ENCODE assay signal across 21 cellular contexts in the genomic region with DNA sequence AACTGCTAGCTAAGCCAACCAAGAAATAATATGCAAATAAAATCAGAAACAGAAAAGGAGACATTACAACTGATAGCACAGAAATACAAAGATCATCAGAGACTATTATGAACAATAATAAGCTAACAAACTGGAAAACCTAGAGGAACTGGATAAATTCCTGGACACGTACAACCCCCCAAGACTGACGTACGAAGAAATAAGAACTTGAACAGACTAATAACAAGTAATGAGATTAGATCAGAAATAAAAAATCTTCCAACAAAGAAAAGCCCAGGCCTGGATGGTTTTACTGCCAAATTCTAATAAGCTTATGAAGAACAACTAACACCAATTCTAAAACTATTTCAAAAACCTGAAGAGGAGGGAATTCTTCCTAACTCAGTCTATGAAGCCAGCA.
A peak's percentile ranks its signal among the peaks of the same experiment; 100 is the strongest.
DNase-seq lines count a peak whose midpoint lies in the region; ATAC-seq, FAIRE-seq and TF ChIP-seq lines count a peak whose summit lies in the region.
"Had no signal": no experiment of that assay in that cellular context is flagged by ENCODE, and none has a peak within 500 bp of the region (broad histone marks: within the 10 kb centered on the region; RNA-seq: fewer than 3 reads in every experiment).

No MANE protein-coding gene starts in this region.

- TF ChIP-seq POLR2A in endothelial cell of umbilical vein (IDR thresholded peaks at IDR 0.05; ENCODE audit: low read depth, low read length): no peak

- CTCF ChIA-PET in endothelial cell of umbilical vein (lab: Charles Lee): interaction anchor here (1.0 to 1.3 kb wide), 6 partner anchors 16 to 141 kb away, joined by 3 to 5 read pairs (median 4); no protein-coding TSS in a partner anchor

- H3K9me3 ChIP-seq in heart right ventricle (no peaks in the 10 kb centered on the region), endothelial cell of umbilical vein (replicated peaks; ENCODE audit: control insufficient read depth, insufficient read depth, low read length) (no peaks in the 10 kb centered on the region), thoracic aorta (no peaks in the 10 kb centered on the region)
- H3K9me3 ChIP-seq: A549, HAP-1 had no signal

- POLR2A ChIA-PET in endothelial cell of umbilical vein (lab: Charles Lee): no interaction called here

- no peaks in the 10 kb centered on the region for H4K20me1 ChIP-seq in endothelial cell of umbilical vein (replicated peaks; ENCODE audit: control insufficient read depth, extremely low read depth, insufficient read depth, low read length)

- BruUV-seq in endothelial cell of umbilical vein (replicated peaks; lab: Mats Ljungman, UMichigan): no TSS peak

- DNase-seq in heart right ventricle: no peak
- no peak for DNase-seq in left ventricle myocardium superior
- DNase-seq in endothelial cell of umbilical vein (ENCODE audit: low read depth, low spot score): peak; percentile 47
- peak; percentile 60 for DNase-seq in retinal pigment epithelial cell (ENCODE audit: low read depth)
- no peak for DNase-seq in thoracic aorta (ENCODE audit: low spot score)
- DNase-seq in NCI-H526 (lab: John Stamatoyannopoulos, UW): no peak
- no peak for DNase-seq in posterior cingulate gyrus
- DNase-seq: 8988T; C1 segment of cervical spinal cord; Calu3; CD4-positive, alpha-beta memory T cell; COR-L47; DND-41; GDM1; GOT3; HFFc6 had no signal

- FAIRE-seq in endothelial cell of umbilical vein (lab: Jason Lieb, UNC): no peak
- FAIRE-seq: A549, GM12878, GM19239, H54 had no signal

- dilution Hi-C loops in endothelial cell of umbilical vein (cut with MboI; ENCODE audit: extremely low pct_ligation_motif_present, low sequenced_read_pairs): no loop called here

- no peak overlapping the region for H3K9ac ChIP-seq in endothelial cell of umbilical vein (replicated peaks; ENCODE audit: extremely low read depth, insufficient read depth, low read length)

- ATAC-seq in heart right ventricle: peak in 2 of 8 donors; percentile 28 to 32
- no peak for ATAC-seq in left ventricle myocardium superior
- ATAC-seq in thoracic aorta (ENCODE audit: insufficient number of reproducible peaks, low FRiP score, low read depth): no peak
- ATAC-seq: A549, GM12878 had no signal

- peak overlapping the region; percentile 18 for H3K4me2 ChIP-seq in endothelial cell of umbilical vein (ENCODE audit: insufficient read depth, low read length)
- H3K4me2 ChIP-seq: A549 had no signal

- H3K4me1 ChIP-seq in heart right ventricle (peaks cover 0 to 48% (median 24%) of the 10 kb centered on the region in 9 donors), endothelial cell of umbilical vein (ENCODE audit: control insufficient read depth, extremely low read depth, insufficient read depth, low read length) (peaks cover 8% of the 10 kb centered on the region), thoracic aorta (ENCODE audit: control insufficient read depth in 1 of 2, low read depth in 2 of 2) (peaks cover 0 to 14% of the 10 kb centered on the region in 2 donors)
- H3K4me1 ChIP-seq: A549, HAP-1 had no signal

- H2AFZ ChIP-seq in endothelial cell of umbilical vein (ENCODE audit: low read depth, low read length): no peak overlapping the region

- no peak overlapping the region for H3K4me3 ChIP-seq in heart right ventricle
- no peak overlapping the region for H3K4me3 ChIP-seq in endothelial cell of umbilical vein (replicated peaks in 1 of 3; ENCODE audit: insufficient read depth in 1 of 3, low read depth in 1 of 3, low read length in 3 of 3)
- H3K4me3 ChIP-seq in retinal pigment epithelial cell (ENCODE audit: low read length): no peak overlapping the region
- H3K4me3 ChIP-seq in thoracic aorta: peak overlapping the region; percentile 15
- H3K4me3 ChIP-seq: A549, GM12878, HAP-1 had no signal

- no peak for TF ChIP-seq CTCF in heart right ventricle (IDR thresholded peaks at IDR 0.05)
- no peak for TF ChIP-seq CTCF in endothelial cell of umbilical vein (IDR thresholded peaks at IDR 0.05; ENCODE audit: extremely low read depth in 1 of 2, insufficient read depth in 1 of 2, low read depth in 1 of 2, low read length in 2 of 2)
- TF ChIP-seq CTCF in retinal pigment epithelial cell (conservative IDR thresholded peaks at IDR 0.05; ENCODE audit: low read depth, low read length): no peak
- no peak for TF ChIP-seq CTCF in thoracic aorta (IDR thresholded peaks at IDR 0.05)

- H3K9me1 ChIP-seq in endothelial cell of umbilical vein (replicated peaks; ENCODE audit: control insufficient read depth, extremely low read depth, insufficient read depth, low read length): no peaks in the 10 kb centered on the region

- WGBS in heart right ventricle, 2 donors: 47 to 64% methylated on average over 3 of the region's 3 CpGs

- no peaks in the 10 kb centered on the region for H3K27me3 ChIP-seq in heart right ventricle
- H3K27me3 ChIP-seq in endothelial cell of umbilical vein (ENCODE audit: control insufficient read depth in 2 of 2, insufficient read depth in 2 of 2, low read length in 2 of 2): no peaks in the 10 kb centered on the region
- no peaks in the 10 kb centered on the region for H3K27me3 ChIP-seq in thoracic aorta (replicated peaks; ENCODE audit: insufficient read depth)

- H3K27ac ChIP-seq in heart right ventricle: peak overlapping the region in 6 of 10 donors; percentile 0 to 57 (median 24)
- H3K27ac ChIP-seq in endothelial cell of umbilical vein (ENCODE audit: insufficient read depth, low read depth, low read length): peak overlapping the region; percentile 10
- peak overlapping the region in 1 of 2 donors; percentile 27 for H3K27ac ChIP-seq in thoracic aorta
- H3K27ac ChIP-seq: A549 had no signal

- intact Hi-C loops in heart right ventricle (cut with DNase I) (no loop called here), left ventricle myocardium superior (cut with micrococcal nuclease) (no loop called here), endothelial cell of umbilical vein (cut with micrococcal nuclease) (no loop called here), posterior cingulate gyrus (cut with DNase I) (no loop called here)

- H3K36me3 ChIP-seq in heart right ventricle (no peaks in the 10 kb centered on the region), endothelial cell of umbilical vein (ENCODE audit: control insufficient read depth in 2 of 2, extremely low read depth in 1 of 2, insufficient read depth in 2 of 2, low read length in 2 of 2) (no peaks in the 10 kb centered on the region), thoracic aorta (no peaks in the 10 kb centered on the region)
- H3K36me3 ChIP-seq: HAP-1 had no signal

- H3K79me2 ChIP-seq in endothelial cell of umbilical vein (ENCODE audit: control insufficient read depth, insufficient read depth, low read length): no peaks in the 10 kb centered on the region

TF ChIP-seq in endothelial cell of umbilical vein, 7 proteins besides CTCF, POLR2A, EP300 and RAD21:
- TF ChIP-seq FOS (IDR thresholded peaks at IDR 0.05; ENCODE audit: borderline replicate concordance, insufficient read depth, low read length) (no peak), JUN (IDR thresholded peaks at IDR 0.05; ENCODE audit: borderline replicate concordance, insufficient read depth, insufficient read length, low read depth) (no peak), MYC (IDR thresholded peaks at IDR 0.05; ENCODE audit: low read depth, low read length) (no peak), GATA2 (IDR thresholded peaks at IDR 0.05; ENCODE audit: insufficient read depth, insufficient read length, low read depth, low read length) (no peak), EZH2 (IDR thresholded peaks at IDR 0.05; ENCODE audit: borderline replicate concordance, low read depth, low read length, severe bottlenecking) (no peak), POLR2AphosphoS5 (IDR thresholded peaks at IDR 0.05; ENCODE audit: insufficient read depth, low read depth, low read length) (no peak)
- TF ChIP-seq, protein P1, sequence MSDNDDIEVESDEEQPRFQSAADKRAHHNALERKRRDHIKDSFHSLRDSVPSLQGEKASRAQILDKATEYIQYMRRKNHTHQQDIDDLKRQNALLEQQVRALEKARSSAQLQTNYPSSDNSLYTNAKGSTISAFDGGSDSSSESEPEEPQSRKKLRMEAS (IDR thresholded peaks at IDR 0.05; ENCODE audit: insufficient read depth, insufficient read length): no peak

Comparison
In these comparisons a context has a peak if more than half of its experiments do, and no peak if none do; other contexts are left out.
1. DNase-seq: peak in endothelial cell of umbilical vein (single experiment) and retinal pigment epithelial cell (single experiment); none in heart right ventricle (0 of 2), left ventricle myocardium superior (single experiment), thoracic aorta (single experiment), NCI-H526 (0 of 2) and posterior cingulate gyrus (0 of 10).